In the genomic region with DNA sequence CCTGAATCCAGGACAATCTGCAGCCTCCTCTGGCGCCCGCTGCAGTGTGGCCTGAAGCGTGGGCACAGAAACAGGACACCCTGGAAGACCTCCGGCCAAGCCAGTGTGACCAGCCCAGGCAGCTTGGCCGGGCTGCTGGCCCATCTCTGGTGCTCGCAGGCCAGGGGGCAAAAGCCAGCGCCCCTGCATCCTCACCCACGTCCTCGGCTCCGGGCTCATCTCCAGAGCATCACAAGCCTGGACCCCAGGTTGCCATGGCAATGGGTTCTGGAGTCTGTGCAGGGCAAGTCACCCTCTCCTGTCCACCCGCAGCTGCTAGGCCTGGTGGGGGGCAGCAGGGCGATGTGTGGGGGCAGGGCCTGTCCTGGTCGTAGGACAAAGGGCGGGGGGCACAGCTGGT, we compare ENCODE assay signal across 1 cellular context.
TF ChIP-seq lines count a peak whose summit lies in the region.

No MANE protein-coding gene starts in this region.

TF ChIP-seq in HCT116, 20 proteins besides CTCF, POLR2A, EP300 and RAD21:
- TF ChIP-seq ATF3 (IDR thresholded peaks at IDR 0.05) = no peak
- TF ChIP-seq ELF1 (IDR thresholded peaks at IDR 0.05; ENCODE audit: borderline replicate concordance, low read depth) = no peak
- no peak for TF ChIP-seq ZBTB33 (IDR thresholded peaks at IDR 0.05; ENCODE audit: extremely low read depth, insufficient replicate concordance, low read length)
- TF ChIP-seq SP1 (IDR thresholded peaks at IDR 0.05; ENCODE audit: low read depth) = no peak
- no peak for TF ChIP-seq EZH2phosphoT487 (IDR thresholded peaks at IDR 0.05; ENCODE audit: borderline replicate concordance)
- no peak for TF ChIP-seq JUND (IDR thresholded peaks at IDR 0.05)
- no peak for TF ChIP-seq EGR1 (IDR thresholded peaks at IDR 0.05; ENCODE audit: low read depth)
- TF ChIP-seq POLR2AphosphoS5 (IDR thresholded peaks at IDR 0.05; ENCODE audit: low read depth, low read length) = no peak
- no peak for TF ChIP-seq CBX3 (IDR thresholded peaks at IDR 0.05; ENCODE audit: low read depth)
- no peak for TF ChIP-seq ZNF274 (IDR thresholded peaks at IDR 0.05; ENCODE audit: low read depth, low read length)
- no peak for TF ChIP-seq ZFX (IDR thresholded peaks at IDR 0.05)
- TF ChIP-seq, protein P1, sequence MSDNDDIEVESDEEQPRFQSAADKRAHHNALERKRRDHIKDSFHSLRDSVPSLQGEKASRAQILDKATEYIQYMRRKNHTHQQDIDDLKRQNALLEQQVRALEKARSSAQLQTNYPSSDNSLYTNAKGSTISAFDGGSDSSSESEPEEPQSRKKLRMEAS (IDR thresholded peaks at IDR 0.05) = no peak
- TF ChIP-seq EZH2 (IDR thresholded peaks at IDR 0.05) = no peak
- TF ChIP-seq REST (IDR thresholded peaks at IDR 0.05; ENCODE audit: low read depth) = no peak
- TF ChIP-seq YY1 (IDR thresholded peaks at IDR 0.05; ENCODE audit: extremely low read depth, insufficient replicate concordance, low read depth, low read length) = no peak
- no peak for TF ChIP-seq SIN3A (IDR thresholded peaks at IDR 0.05; ENCODE audit: low read depth)
- no peak for TF ChIP-seq CEBPB (IDR thresholded peaks at IDR 0.05; ENCODE audit: low read depth)
- TF ChIP-seq TCF7L2 (IDR thresholded peaks at IDR 0.05; ENCODE audit: borderline replicate concordance, extremely low read depth, insufficient read depth, insufficient read length) = no peak
- TF ChIP-seq SRF (IDR thresholded peaks at IDR 0.05; ENCODE audit: low read depth) = no peak
TF ChIP-seq in HCT116: peak in this region for 0.
